1 cellular context compared by ENCODE assay signal in genomic region chr19:53991224-53992113, GRCh38.
TF ChIP-seq lines count a peak whose summit lies in the region.

TSS of gene CACNG6 (plus strand) at chr19:53991637. CDS start at chr19:53992878, 1,241 bp downstream.

TF ChIP-seq in IMR-90, 13 proteins besides CTCF, POLR2A, EP300 and RAD21 (continued from another document):
- TF ChIP-seq MXI1 (IDR thresholded peaks at IDR 0.05; ENCODE audit: borderline replicate concordance, low read depth, low read length) (no peak), SMC3 (IDR thresholded peaks at IDR 0.05; ENCODE audit: low read depth, low read length) (no peak), CEBPB (IDR thresholded peaks at IDR 0.05; ENCODE audit: low read depth, low read length) (no peak)
